Comparison of ENCODE assay signal across 12 cellular contexts in genomic region chr3:103968751-103969150, GRCh38.
DNase-seq lines count a peak whose midpoint lies in the region; ATAC-seq lines count a peak whose summit lies in the region.
"Had no signal": no experiment of that assay in that cellular context is flagged by ENCODE, and none has a peak within 500 bp of the region (broad histone marks: within the 10 kb centered on the region; RNA-seq: fewer than 3 reads in every experiment).

No MANE protein-coding gene starts in this region.

- intact Hi-C loops in posterior vena cava (cut with DNase I) = no loop called here

- no peaks in the 10 kb centered on the region for H3K36me3 ChIP-seq in SJCRH30

- ATAC-seq in GM18511 (IDR thresholded peaks at IDR 0.05; ENCODE audit: unreplicated experiment) (peak; percentile 90), GM19467 (IDR thresholded peaks at IDR 0.05; ENCODE audit: unreplicated experiment) (peak; percentile 94), HG02943 (IDR thresholded peaks at IDR 0.05; ENCODE audit: low read depth, unreplicated experiment) (peak; percentile 89), HG03575 (IDR thresholded peaks at IDR 0.05; ENCODE audit: extremely low read depth, insufficient number of reproducible peaks, low FRiP score, unreplicated experiment) (peak; percentile 64)
- ATAC-seq: PC-3 had no signal

- H3K4me1 ChIP-seq in SJCRH30 = no peaks in the 10 kb centered on the region

- DNase-seq in SKM-1 treated with dmso at 0.1 percent for 144 hours (lab: John Stamatoyannopoulos, UW; ENCODE audit: unreplicated experiment) (no peak), SJCRH30 (no peak), posterior vena cava (ENCODE audit: low spot score) (no peak), pons (ENCODE audit: low spot score) (no peak)
- DNase-seq: activated B cell treated with CpG ODN at 0.5 μM for 24 hours, islet precursor cell, PC-3 had no signal

- no peaks in the 10 kb centered on the region for H3K27me3 ChIP-seq in SJCRH30

- H3K27ac ChIP-seq in SJCRH30 = no peak overlapping the region
- H3K27ac ChIP-seq: C4-2B had no signal

- no peaks in the 10 kb centered on the region for H3K9me3 ChIP-seq in SJCRH30 (replicated peaks)

- H3K4me3 ChIP-seq in SJCRH30 = no peak overlapping the region
